In genomic region chr21:45887121-45887611, GRCh38 we compare ENCODE assay signal across 11 cellular contexts.
DNase-seq lines count a peak whose midpoint lies in the region; ATAC-seq, FAIRE-seq and TF ChIP-seq lines count a peak whose summit lies in the region.
"Had no signal": no experiment of that assay in that cellular context is flagged by ENCODE, and none has a peak within 500 bp of the region (broad histone marks: within the 10 kb centered on the region; RNA-seq: fewer than 3 reads in every experiment).

No MANE protein-coding gene starts in this region.

- H3K23ac ChIP-seq in IMR-90 (ENCODE audit: low read depth, low read length), result no peak overlapping the region

- peaks cover 2% of the 10 kb centered on the region; the same call in 1 of the 2 replicates for H3K9me3 ChIP-seq in IMR-90 (ENCODE audit: control insufficient read depth, insufficient read depth, low read length)
- H3K9me3 ChIP-seq in SJCRH30 (replicated peaks), result no peaks in the 10 kb centered on the region
- no peaks in the 10 kb centered on the region for H3K9me3 ChIP-seq in fibroblast of lung (ENCODE audit: control insufficient read depth, insufficient read depth, low read depth, low read length)
- H3K9me3 ChIP-seq: colonic mucosa had no signal

- no peaks in the 10 kb centered on the region; the same call in 1 of the 2 replicates for H3K9me1 ChIP-seq in IMR-90 (ENCODE audit: insufficient read depth, low read length)

- CTCF ChIA-PET in IMR-90 (lab: Yijun Ruan, JAX), result no interaction called here

- in situ Hi-C loops in IMR-90 (cut with MboI; ENCODE audit: low sequenced_read_pairs), result no loop called here

- no peak for TF ChIP-seq CTCF in IMR-90 (conservative IDR thresholded peaks at IDR 0.05; ENCODE audit: low read depth, low read length)
- no peak for TF ChIP-seq CTCF in fibroblast of lung (conservative IDR thresholded peaks at IDR 0.05 in 1 of 2, IDR thresholded peaks at IDR 0.05 in 1 of 2; ENCODE audit: low read depth in 1 of 2, low read length in 2 of 2)

- peak overlapping the region; percentile 24; the same call in 1 of the 2 replicates for H3K4ac ChIP-seq in IMR-90 (ENCODE audit: low read depth, low read length)

- H2AFZ ChIP-seq in IMR-90 (replicated peaks; ENCODE audit: low read length, poor library complexity), result peak overlapping the region; percentile 21
- no peak overlapping the region for H2AFZ ChIP-seq in fibroblast of lung (ENCODE audit: low read length)

- H3K36me3 ChIP-seq in IMR-90 (ENCODE audit: control insufficient read depth, insufficient read depth, low read length) (no peaks in the 10 kb centered on the region), SJCRH30 (no peaks in the 10 kb centered on the region), fibroblast of lung (ENCODE audit: control insufficient read depth, insufficient read depth, low read length) (no peaks in the 10 kb centered on the region)
- H3K36me3 ChIP-seq: colonic mucosa, WERI-Rb-1 had no signal

- WGBS in IMR-90 (ENCODE audit: extremely low coverage in 2 of 2, insufficient read length in 1 of 2), 2 experiments, result 86% methylated on average over 1 of the region's 6 CpGs; no CpG with 5 or more reads in 1 of the 2 experiments

- no peak overlapping the region for H2BK15ac ChIP-seq in IMR-90 (ENCODE audit: low read depth, low read length)

- H3K27ac ChIP-seq in IMR-90 (ENCODE audit: insufficient read depth, low read length), result no peak overlapping the region
- H3K27ac ChIP-seq in SJCRH30, result peak overlapping the region; percentile 55
- H3K27ac ChIP-seq in fibroblast of lung (ENCODE audit: insufficient read depth, low read length), result no peak overlapping the region
- H3K27ac ChIP-seq: colonic mucosa, WERI-Rb-1 had no signal

- H3K18ac ChIP-seq in IMR-90 (ENCODE audit: low read depth, low read length), result no peak overlapping the region

- H4K5ac ChIP-seq in IMR-90 (ENCODE audit: low read depth, low read length), result no peak overlapping the region

- DNase-seq in IMR-90, result no peak
- peak; percentile 27 to 53 for DNase-seq in SJCRH30
- DNase-seq in fibroblast of lung (ENCODE audit: low read depth in 2 of 2), result peak; percentile 30 to 50
- DNase-seq in pons (ENCODE audit: low spot score), result peak; percentile 56
- no peak for DNase-seq in RCC 7860 (ENCODE audit: low spot score)
- no peak for DNase-seq in stimulated activated CD8-positive, alpha-beta memory T cell treated with anti-CD3 and anti-CD28 coated beads, Interleukin-4, amount 100 ng/mL, for 48 hours
- DNase-seq in ureter (ENCODE audit: low spot score), result no peak
- DNase-seq: colonic mucosa, left colon, WERI-Rb-1 had no signal

- H3K4me3 ChIP-seq in IMR-90 (ENCODE audit: insufficient read depth, low read depth, low read length) (no peak overlapping the region), SJCRH30 (no peak overlapping the region), fibroblast of lung (replicated peaks in 1 of 4; ENCODE audit: control extremely low read depth in 1 of 4, insufficient read depth in 1 of 4, low read depth in 3 of 4, low read length in 4 of 4) (no peak overlapping the region)
- H3K4me3 ChIP-seq: colonic mucosa had no signal

- H3K56ac ChIP-seq in IMR-90 (ENCODE audit: extremely low read depth, insufficient read depth, low read length), result no peak overlapping the region

- H3K9ac ChIP-seq in IMR-90 (ENCODE audit: low read depth, low read length), result no peak overlapping the region
- H3K9ac ChIP-seq in fibroblast of lung (ENCODE audit: insufficient read depth, low read length), result no peak overlapping the region

- H4K20me1 ChIP-seq in IMR-90 (ENCODE audit: insufficient read depth, low read length) (no peaks in the 10 kb centered on the region), fibroblast of lung (ENCODE audit: control insufficient read depth, extremely low read depth, insufficient read depth, low read length) (no peaks in the 10 kb centered on the region)

- no TSS peak for BruUV-seq in IMR-90 (replicated peaks; lab: Mats Ljungman, UMichigan)

- H3K79me1 ChIP-seq in IMR-90 (ENCODE audit: low read depth in 1 of 2, low read length in 2 of 2), result no peaks in the 10 kb centered on the region

- no peak for TF ChIP-seq POLR2A in IMR-90 (IDR thresholded peaks at IDR 0.05; ENCODE audit: low read depth, low read length)

- H3K4me1 ChIP-seq in IMR-90 (ENCODE audit: control insufficient read depth, insufficient read depth, low read length), result peaks cover 7% of the 10 kb centered on the region
- H3K4me1 ChIP-seq in SJCRH30, result peaks cover 49% of the 10 kb centered on the region
- no peaks in the 10 kb centered on the region for H3K4me1 ChIP-seq in fibroblast of lung (ENCODE audit: control insufficient read depth, extremely low read depth, insufficient read depth, low read length)
- H3K4me1 ChIP-seq: colonic mucosa had no signal

- dilution Hi-C loops in IMR-90 (cut with HindIII; ENCODE audit: low sequenced_read_pairs, unreplicated experiment), result no loop called here

- H3K79me2 ChIP-seq in fibroblast of lung (ENCODE audit: control insufficient read depth, insufficient read depth, low read length), result no peaks in the 10 kb centered on the region

- intact Hi-C loops in IMR-90 (cut with micrococcal nuclease), result no loop called here

- H3K14ac ChIP-seq in IMR-90 (replicated peaks; ENCODE audit: low read depth, low read length), result no peak overlapping the region

- no peak overlapping the region for H2BK5ac ChIP-seq in IMR-90 (ENCODE audit: low read depth, low read length, poor library complexity, severe bottlenecking)

- H2BK120ac ChIP-seq in IMR-90 (ENCODE audit: low read depth, low read length), result no peak overlapping the region; the same call in 1 of the 2 replicates

- H3K27me3 ChIP-seq in IMR-90 (ENCODE audit: control insufficient read depth, insufficient read depth, low read length) (peaks cover 21% of the 10 kb centered on the region; the same call in 1 of the 2 replicates), SJCRH30 (no peaks in the 10 kb centered on the region), fibroblast of lung (ENCODE audit: control insufficient read depth, insufficient read depth, low read length) (peaks cover 4% of the 10 kb centered on the region)
- H3K27me3 ChIP-seq: colonic mucosa had no signal

- no peak overlapping the region for H2BK20ac ChIP-seq in IMR-90 (ENCODE audit: low read depth, low read length)

- no peak overlapping the region for H2AK9ac ChIP-seq in IMR-90 (replicated peaks; ENCODE audit: low read depth, low read length, poor library complexity)

- POLR2A ChIA-PET in IMR-90 (lab: Charles Lee; ENCODE audit: unreplicated experiment), result no interaction called here

- no peak overlapping the region for H3K4me2 ChIP-seq in IMR-90 (ENCODE audit: low read depth, low read length)
- no peak overlapping the region for H3K4me2 ChIP-seq in fibroblast of lung (ENCODE audit: extremely low read depth, insufficient read depth, low read length)

- ATAC-seq in IMR-90 (ENCODE audit: low read depth) (no peak), GM21737 (IDR thresholded peaks at IDR 0.05; ENCODE audit: unreplicated experiment) (no peak)
- ATAC-seq: left colon had no signal

- no peak overlapping the region for H4K8ac ChIP-seq in IMR-90 (ENCODE audit: low read depth in 2 of 2, low read length in 2 of 2)

- no peak for TF ChIP-seq RAD21 in IMR-90 (IDR thresholded peaks at IDR 0.05; ENCODE audit: low read length)

- no peak overlapping the region for H4K91ac ChIP-seq in IMR-90 (ENCODE audit: insufficient read depth, low read depth, low read length)

- H2AK5ac ChIP-seq in IMR-90 (ENCODE audit: low read depth, low read length), result peak overlapping the region; percentile 8; the same call in 1 of the 2 replicates

- no peak for FAIRE-seq in RCC 7860 (lab: Jason Lieb, UNC)

TF ChIP-seq in IMR-90, 13 proteins besides CTCF, POLR2A, EP300 and RAD21:
- TF ChIP-seq MAFK (IDR thresholded peaks at IDR 0.05; ENCODE audit: low read depth, low read length) (no peak), RFX5 (IDR thresholded peaks at IDR 0.05; ENCODE audit: low read depth, low read length) (no peak), RCOR1 (IDR thresholded peaks at IDR 0.05; ENCODE audit: insufficient replicate concordance, low read length) (no peak), ELK1 (IDR thresholded peaks at IDR 0.05; ENCODE audit: borderline replicate concordance, low read depth, low read length) (no peak), BHLHE40 (IDR thresholded peaks at IDR 0.05; ENCODE audit: low read depth, low read length) (no peak), MXI1 (IDR thresholded peaks at IDR 0.05; ENCODE audit: borderline replicate concordance, low read depth, low read length) (no peak), CHD1 (IDR thresholded peaks at IDR 0.05; ENCODE audit: low read depth, low read length) (no peak)

Comparison
In these comparisons a context has a peak if more than half of its experiments do, and no peak if none do; other contexts are left out.
1. DNase-seq: peak in SJCRH30 (2 of 2), fibroblast of lung (2 of 2) and pons (single experiment); none in IMR-90 (single experiment), RCC 7860 (single experiment), stimulated activated CD8-positive, alpha-beta memory T cell treated with anti-CD3 and anti-CD28 coated beads, Interleukin-4, amount 100 ng/mL, for 48 hours (single experiment) and ureter (single experiment).